Comparison of ENCODE assay signal across 23 cellular contexts in the genomic region with DNA sequence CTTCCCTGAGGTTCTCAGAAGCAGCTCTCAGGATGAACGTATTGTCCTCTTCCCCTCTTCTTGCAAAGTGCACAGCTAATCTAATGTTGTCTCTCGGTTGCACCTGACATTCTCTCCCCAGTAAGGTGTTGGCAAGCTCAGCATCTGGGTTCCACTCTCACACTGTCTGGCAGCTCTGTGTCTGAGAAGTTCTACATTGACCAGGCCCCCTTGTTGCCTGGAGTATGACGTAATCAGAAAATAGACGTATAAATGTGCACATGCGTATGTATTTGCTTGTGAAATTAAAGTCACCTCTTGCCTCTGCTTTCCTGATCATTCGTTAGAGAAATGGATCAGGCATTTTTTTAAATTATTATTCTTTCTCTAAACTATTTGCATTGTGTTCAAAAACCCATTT.
"Had no signal": no experiment of that assay in that cellular context is flagged by ENCODE, and none has a peak within 500 bp of the region (broad histone marks: within the 10 kb centered on the region; RNA-seq: fewer than 3 reads in every experiment).

No MANE protein-coding gene starts in this region.

- FAIRE-seq: TTC549 had no signal

- H3K4me3 Mint-ChIP-seq: activated CD4-positive, alpha-beta memory T cell treated with anti-CD3 and anti-CD28 coated beads, Interleukin-2, amount 10 ng/mL, durations not matched to agents 7 days and 5 days; activated CD4-positive, alpha-beta T cell treated with anti-CD3 and anti-CD28 coated beads, Interleukin-2, amount 10 ng/mL, durations not matched to agents 7 days and 5 days; activated naive CD8-positive, alpha-beta T cell treated with anti-CD3 and anti-CD28 coated beads, Interleukin-2, amount 10 ng/mL, durations not matched to agents 7 days and 5 days; T-cell had no signal

- H3K27ac Mint-ChIP-seq: activated CD4-positive, alpha-beta memory T cell treated with anti-CD3 and anti-CD28 coated beads, Interleukin-2, amount 10 ng/mL, durations not matched to agents 7 days and 5 days; activated CD4-positive, alpha-beta T cell treated with anti-CD3 and anti-CD28 coated beads, Interleukin-2, amount 10 ng/mL, durations not matched to agents 7 days and 5 days; activated naive CD8-positive, alpha-beta T cell treated with anti-CD3 and anti-CD28 coated beads, Interleukin-2, amount 10 ng/mL, durations not matched to agents 7 days and 5 days; T-cell had no signal

- H3K27ac ChIP-seq: adrenal gland, SK-N-MC had no signal

- H3K9me3 ChIP-seq: adrenal gland had no signal

- H3K36me3 ChIP-seq: adrenal gland had no signal

- H3K27me3 Mint-ChIP-seq: activated CD4-positive, alpha-beta memory T cell treated with anti-CD3 and anti-CD28 coated beads, Interleukin-2, amount 10 ng/mL, durations not matched to agents 7 days and 5 days; activated CD4-positive, alpha-beta T cell treated with anti-CD3 and anti-CD28 coated beads, Interleukin-2, amount 10 ng/mL, durations not matched to agents 7 days and 5 days; activated naive CD8-positive, alpha-beta T cell treated with anti-CD3 and anti-CD28 coated beads, Interleukin-2, amount 10 ng/mL, durations not matched to agents 7 days and 5 days; T-cell had no signal

- H3K9me3 Mint-ChIP-seq: activated CD4-positive, alpha-beta memory T cell treated with anti-CD3 and anti-CD28 coated beads, Interleukin-2, amount 10 ng/mL, durations not matched to agents 7 days and 5 days; activated CD4-positive, alpha-beta T cell treated with anti-CD3 and anti-CD28 coated beads, Interleukin-2, amount 10 ng/mL, durations not matched to agents 7 days and 5 days; activated naive CD8-positive, alpha-beta T cell treated with anti-CD3 and anti-CD28 coated beads, Interleukin-2, amount 10 ng/mL, durations not matched to agents 7 days and 5 days; T-cell had no signal

- H3K4me3 ChIP-seq: adrenal gland, SK-N-MC had no signal

- DNase-seq: activated CD4-positive, alpha-beta memory T cell treated with anti-CD3 and anti-CD28 coated beads, Interleukin-2, amount 10 ng/mL, durations not matched to agents 7 days and 5 days; activated CD4-positive, alpha-beta T cell treated with anti-CD3 and anti-CD28 coated beads, Interleukin-2, amount 10 ng/mL, durations not matched to agents 7 days and 5 days; activated CD4-positive, CD25-positive, alpha-beta regulatory T cell; activated CD8-positive, alpha-beta memory T cell treated with anti-CD3 and anti-CD28 coated beads, Interleukin-2, amount 50 U/mL, for 48 hours; activated naive CD4-positive, alpha-beta T cell treated with anti-CD3 and anti-CD28 coated beads, Interleukin-2, amount 50 U/mL, for 16 hours; activated naive CD8-positive, alpha-beta T cell treated with anti-CD3 and anti-CD28 coated beads, Interleukin-2, amount 10 ng/mL, durations not matched to agents 7 days and 5 days; activated T-cell treated with anti-CD3 and anti-CD28 coated beads, Interleukin-2, amount 50 U/mL, for 1 hour; anterior cingulate cortex; KG1; MV-4-11; NCI-H1105; NCI-H1436; NCI-H1694 treated with DMSO at 0.1 percent for 48 hours; NCI-H2029 treated with DMSO at 0.1 percent for 48 hours; NCI-H526; NCI-H774; SIG-M5; T-cell; T-helper 2 cell; T1000 had no signal

- H3K27me3 ChIP-seq: adrenal gland had no signal

- ATAC-seq: T-cell had no signal

- H3K4me1 Mint-ChIP-seq: activated CD4-positive, alpha-beta memory T cell treated with anti-CD3 and anti-CD28 coated beads, Interleukin-2, amount 10 ng/mL, durations not matched to agents 7 days and 5 days had no signal
